Comparison of ENCODE assay signal across 18 cellular contexts in genomic region chr3:71145954-71146353, GRCh38.
"Had no signal": no experiment of that assay in that cellular context is flagged by ENCODE, and none has a peak within 500 bp of the region (broad histone marks: within the 10 kb centered on the region; RNA-seq: fewer than 3 reads in every experiment).

No MANE protein-coding gene starts in this region.

- H3K9me3 ChIP-seq: esophagus squamous epithelium, prostate gland, right atrium auricular region, testis had no signal

- H3K9me3 Mint-ChIP-seq: activated CD4-positive, alpha-beta T cell treated with anti-CD3 and anti-CD28 coated beads, Interleukin-2, amount 10 ng/mL, durations not matched to agents 24 days and 14 days; activated T-cell treated with anti-CD3 and anti-CD28 coated beads, Interleukin-2, amount 50 U/mL, for 72 hours; effector memory CD8-positive, alpha-beta T cell; nephron; T-helper 2 cell treated with Interferon-gamma antibody and Interleukin-4, amounts not matched to agents 5 μg/mL and 100 μg/mL, for 36 hours had no signal

- H3K36me3 ChIP-seq: esophagus squamous epithelium, prostate gland, right atrium auricular region had no signal

- H3K27ac Mint-ChIP-seq: activated CD4-positive, alpha-beta T cell treated with anti-CD3 and anti-CD28 coated beads, Interleukin-2, amount 10 ng/mL, durations not matched to agents 24 days and 14 days; T-helper 2 cell treated with Interferon-gamma antibody and Interleukin-4, amounts not matched to agents 5 μg/mL and 100 μg/mL, for 36 hours had no signal

- H3K4me3 ChIP-seq: esophagus squamous epithelium, prostate gland, right atrium auricular region, testis had no signal

- H3K27me3 Mint-ChIP-seq: activated CD4-positive, alpha-beta T cell treated with anti-CD3 and anti-CD28 coated beads, Interleukin-2, amount 10 ng/mL, durations not matched to agents 24 days and 14 days; effector memory CD8-positive, alpha-beta T cell had no signal

- H3K27ac ChIP-seq: prostate gland, right atrium auricular region, testis had no signal

- ATAC-seq: activated T-cell treated with anti-CD3 and anti-CD28 coated beads, Interleukin-2, amount 50 U/mL, for 72 hours; effector memory CD8-positive, alpha-beta T cell had no signal

- DNase-seq: activated CD4-positive, alpha-beta T cell treated with anti-CD3 and anti-CD28 coated beads, Interleukin-2, amount 10 ng/mL, durations not matched to agents 24 days and 14 days; activated CD8-positive, alpha-beta memory T cell treated with anti-CD3 and anti-CD28 coated beads, Interleukin-2, amount 50 U/mL, for 4 hours; activated effector memory CD4-positive, alpha-beta T cell treated with anti-CD3 and anti-CD28 coated beads, Interleukin-2, amount 50 U/mL, for 16 hours; activated naive CD4-positive, alpha-beta T cell treated with anti-CD3 and anti-CD28 coated beads, Interleukin-2, amount 50 U/mL, for 16 hours; activated T-cell treated with anti-CD3 and anti-CD28 coated beads, Interleukin-2, amount 50 U/mL, for 72 hours; amygdala; dermis blood vessel endothelial cell; effector memory CD8-positive, alpha-beta T cell; esophagus squamous epithelium; mesenchymal stem cell; occipital lobe; stimulated activated CD4-positive, alpha-beta T cell treated with anti-CD3 and anti-CD28 coated beads, Interleukin-2, amount 100 ng/mL, for 24 hours; SW 1271; testis had no signal

- H3K27me3 ChIP-seq: esophagus squamous epithelium, right atrium auricular region, testis had no signal

- H3K4me3 Mint-ChIP-seq: activated CD4-positive, alpha-beta T cell treated with anti-CD3 and anti-CD28 coated beads, Interleukin-2, amount 10 ng/mL, durations not matched to agents 24 days and 14 days; activated T-cell treated with anti-CD3 and anti-CD28 coated beads, Interleukin-2, amount 50 U/mL, for 72 hours; effector memory CD8-positive, alpha-beta T cell; nephron; T-helper 2 cell treated with Interferon-gamma antibody and Interleukin-4, amounts not matched to agents 5 μg/mL and 100 μg/mL, for 36 hours had no signal

- H3K4me1 ChIP-seq: prostate gland, right atrium auricular region, testis had no signal
